11 cellular contexts compared by ENCODE assay signal in the genomic region with DNA sequence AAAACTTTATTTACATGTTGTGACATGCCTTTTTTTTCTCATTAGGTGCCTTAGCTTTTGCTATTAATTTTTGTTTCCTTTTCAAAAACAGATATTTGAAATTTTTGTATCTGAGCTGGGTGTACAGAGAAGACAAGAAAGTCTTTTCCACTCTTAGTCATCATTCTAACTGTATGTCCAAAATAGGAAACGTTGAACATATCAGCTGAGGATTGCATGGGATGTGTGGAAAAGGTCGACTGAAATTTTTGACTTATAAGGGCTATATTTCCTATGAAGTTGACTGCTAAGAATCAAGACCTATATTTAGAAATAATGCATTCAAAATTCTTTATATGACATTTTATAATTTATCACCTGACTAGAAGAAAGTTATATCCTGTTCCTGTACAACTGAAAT.
"Had no signal": no experiment of that assay in that cellular context is flagged by ENCODE, and none has a peak within 500 bp of the region (broad histone marks: within the 10 kb centered on the region; RNA-seq: fewer than 3 reads in every experiment).

No MANE protein-coding gene starts in this region.

- ATAC-seq: activated CD4-positive, CD25-positive, alpha-beta regulatory T cell treated with anti-CD3 and anti-CD28 coated beads, Interleukin-2, amount 50 U/mL, for 24 hours; activated CD8-positive, alpha-beta memory T cell treated with anti-CD3 and anti-CD28 coated beads, Interleukin-2, amount 10 ng/mL, durations not matched to agents 7 days and 5 days; left colon; naive thymus-derived CD4-positive, alpha-beta T cell; stimulated activated effector memory CD8-positive, alpha-beta T cell treated with anti-CD3 and anti-CD28 coated beads, Interleukin-12 subunit alpha, Interleukin-12 subunit beta, amount 100 ng/mL, for 72 hours had no signal

- DNase-seq: activated CD8-positive, alpha-beta memory T cell treated with anti-CD3 and anti-CD28 coated beads, Interleukin-2, amount 10 ng/mL, durations not matched to agents 7 days and 5 days; activated effector memory CD4-positive, alpha-beta T cell treated with Interleukin-2 at 50 U/mL for 16 hours; activated T-cell treated with anti-CD3 and anti-CD28 coated beads, Interleukin-2, amount 50 U/mL, for 24 hours; left colon; naive thymus-derived CD4-positive, alpha-beta T cell; thyroid gland had no signal

- H3K36me3 ChIP-seq: breast epithelium, thyroid gland, vagina had no signal

- H3K27ac ChIP-seq: breast epithelium, thyroid gland, vagina had no signal

- H3K4me1 ChIP-seq: breast epithelium, thyroid gland, vagina had no signal

- H3K27me3 ChIP-seq: breast epithelium, thyroid gland, vagina had no signal

- H3K4me3 ChIP-seq: breast epithelium, lung, thyroid gland, vagina had no signal
